16 cellular contexts compared by ENCODE assay signal in genomic region chr4:87356832-87357526, GRCh38. TPM values are rescaled to one million over a fixed set of nuclear protein-coding genes. Genes with fewer than 3 reads are reported as not detected.
DNase-seq lines count a peak whose midpoint lies in the region; ATAC-seq and TF ChIP-seq lines count a peak whose summit lies in the region.
"Had no signal": no experiment of that assay in that cellular context is flagged by ENCODE, and none has a peak within 500 bp of the region (broad histone marks: within the 10 kb centered on the region; RNA-seq: fewer than 3 reads in every experiment).

No MANE protein-coding gene starts in this region.

- no peak overlapping the region for H3K4me3 ChIP-seq in neutrophil (ENCODE audit: low read depth in 1 of 2, low read length in 1 of 2)

- DNase-seq in DMS53 (lab: John Stamatoyannopoulos, UW): peak; percentile 25
- DNase-seq in RWPE1 (ENCODE audit: low spot score): peak; percentile 17
- no peak for DNase-seq in activated CD4-positive, alpha-beta T cell treated with anti-CD3 and anti-CD28 coated beads, Interleukin-2, amount 50 U/mL, for 4 hours
- DNase-seq in mucosa of gallbladder (ENCODE audit: low spot score): no peak
- DNase-seq in COLO668 (lab: John Stamatoyannopoulos, UW; ENCODE audit: unreplicated experiment): no peak
- DNase-seq: activated CD4-positive, alpha-beta T cell treated with anti-CD3 and anti-CD28 coated beads for 1 hour; activated naive CD4-positive, alpha-beta T cell treated with anti-CD3 and anti-CD28 coated beads for 36 hours; Caco-2; erythroblast; NCI-H2029; NCI-H524; occipital lobe; stimulated activated CD4-positive, alpha-beta T cell treated with anti-CD3 and anti-CD28 coated beads, Interleukin-2, amount 100 ng/mL, for 48 hours had no signal

- ATAC-seq in esophagus mucosa (peak; percentile 78), HG02642 (IDR thresholded peaks at IDR 0.05; ENCODE audit: poor library complexity, unreplicated experiment) (no peak)

- H3K36me3 ChIP-seq in neutrophil: peaks cover 88% of the 10 kb centered on the region

- CTCF ChIA-PET in RWPE1 (lab: Yijun Ruan, JAX): no interaction called here

- POLR2A ChIA-PET in RWPE1 (lab: Yijun Ruan, JAX; ENCODE audit: low non-redundant PET): no interaction called here

- TF ChIP-seq CTCF in RWPE1 (conservative IDR thresholded peaks at IDR 0.05; ENCODE audit: low read depth) (no peak), neutrophil (IDR thresholded peaks at IDR 0.05) (no peak)

- no peaks in the 10 kb centered on the region for H3K27me3 ChIP-seq in neutrophil

- H3K9me3 ChIP-seq in neutrophil: no peaks in the 10 kb centered on the region
- H3K9me3 ChIP-seq: Caco-2 had no signal

- no peaks in the 10 kb centered on the region for H3K4me1 ChIP-seq in neutrophil (ENCODE audit: control insufficient read depth in 1 of 2, insufficient read depth in 1 of 2, low read depth in 1 of 2, low read length in 1 of 2)

- H3K27ac ChIP-seq in RWPE1 (no peak overlapping the region), neutrophil (peak overlapping the region; percentile 11)

RNA-seq across cellular contexts. Expression of gene HSD17B11, which starts 34.0 kb away (rescaled TPM):
- 5.5 TPM for total RNA-seq in esophagus mucosa
- total RNA-seq in mucosa of gallbladder: 264 TPM

RNA-seq across cellular contexts. Expression of gene HSD17B13, which starts 34.3 kb away (rescaled TPM):
- not detected for total RNA-seq in esophagus mucosa
- total RNA-seq in mucosa of gallbladder: 0.95 TPM

Comparison
In these comparisons a context has a peak if more than half of its experiments do, and no peak if none do; other contexts are left out.
1. DNase-seq: peak in DMS53 (single experiment) and RWPE1 (single experiment); none in activated CD4-positive, alpha-beta T cell treated with anti-CD3 and anti-CD28 coated beads, Interleukin-2, amount 50 U/mL, for 4 hours (0 of 2), mucosa of gallbladder (single experiment) and COLO668 (single experiment).
2. RNA of gene HSD17B11, which starts 34.0 kb away (total RNA-seq): 264 TPM in mucosa of gallbladder (single experiment); 5.5 TPM in esophagus mucosa (single experiment); every median in the first group is over 10 times any median in the second.